In the genomic region with DNA sequence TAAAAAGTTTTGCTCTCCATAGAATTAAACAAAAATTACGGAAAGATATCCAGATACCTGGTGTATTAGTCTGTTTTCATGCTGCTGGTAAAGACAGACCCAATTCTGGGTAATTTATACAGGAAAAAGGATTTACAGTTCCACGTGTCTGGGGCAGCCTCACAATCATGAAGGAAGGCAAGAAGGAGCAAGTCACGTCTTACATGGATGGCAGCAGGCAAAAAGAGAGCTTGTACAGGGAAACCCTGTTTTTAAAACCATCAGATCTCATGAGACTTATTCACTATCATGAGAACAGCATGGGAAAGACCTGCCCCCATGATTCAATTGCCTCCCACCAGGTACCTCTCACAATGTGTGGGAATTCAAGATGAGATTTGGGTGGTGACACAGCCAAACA, we compare ENCODE assay signal across 2 cellular contexts. TPM values are rescaled to one million over a fixed set of nuclear protein-coding genes. Genes with fewer than 3 reads are reported as not detected.
"Had no signal": no experiment of that assay in that cellular context is flagged by ENCODE, and none has a peak within 500 bp of the region (broad histone marks: within the 10 kb centered on the region; RNA-seq: fewer than 3 reads in every experiment).

No MANE protein-coding gene starts in this region.

RNA-seq across cellular contexts. Expression of a gene that starts 24.2 kb away (rescaled TPM):
- total RNA-seq: HT-29, IMR-90 had no signal
- polyA plus RNA-seq: IMR-90 had no signal

RNA-seq across cellular contexts. Expression of a gene that starts 35.9 kb away (rescaled TPM):
- total RNA-seq: IMR-90 had no signal
